Comparison of ENCODE assay signal across 27 cellular contexts in genomic region chr2:8224679-8225181, GRCh38.
"Had no signal": no experiment of that assay in that cellular context is flagged by ENCODE, and none has a peak within 500 bp of the region (broad histone marks: within the 10 kb centered on the region; RNA-seq: fewer than 3 reads in every experiment).

No MANE protein-coding gene starts in this region.

- DNase-seq: activated CD4-positive, alpha-beta T cell treated with anti-CD3 and anti-CD28 coated beads for 48 hours; activated CD4-positive, alpha-beta T cell treated with anti-CD3 and anti-CD28 coated beads, Interleukin-2, amount 50 U/mL, for 48 hours; activated CD8-positive, alpha-beta memory T cell treated with anti-CD3 and anti-CD28 coated beads, Interleukin-2, amount 50 U/mL, for 48 hours; activated gamma-delta T cell; activated naive CD4-positive, alpha-beta T cell treated with anti-CD3 and anti-CD28 coated beads, Interleukin-2, amount 10 ng/mL, durations not matched to agents 7 days and 5 days; activated naive CD8-positive, alpha-beta T cell treated with anti-CD3 and anti-CD28 coated beads, Interleukin-2, amount 10 ng/mL, durations not matched to agents 7 days and 5 days; activated T-cell treated with anti-CD3 and anti-CD28 coated beads, Interleukin-2, amount 50 U/mL, for 24 hours; cortex of kidney; endodermal cell; gastrocnemius medialis; glutamatergic neuron; hippocampal formation; kidney; left colon; midbrain; naive thymus-derived CD4-positive, alpha-beta T cell; nucleus accumbens; pancreas; psoas muscle; stimulated activated CD4-positive, alpha-beta T cell treated with anti-CD3 and anti-CD28 coated beads, Interleukin-2, amount 100 ng/mL, for 48 hours; stimulated activated naive CD4-positive, alpha-beta T cell treated with Interleukin-2 at 50 U/mL for 16 hours; T-cell had no signal

- H3K4me3 ChIP-seq: ascending aorta, cardiac muscle cell, gastrocnemius medialis, pancreas, psoas muscle, tibial nerve had no signal

- H3K36me3 ChIP-seq: ascending aorta, cardiac muscle cell, gastrocnemius medialis, pancreas, tibial nerve had no signal

- H3K9me3 ChIP-seq: ascending aorta, gastrocnemius medialis, pancreas, psoas muscle, tibial nerve had no signal

- H3K27ac ChIP-seq: ascending aorta, cardiac muscle cell, gastrocnemius medialis, pancreas, psoas muscle, tibial nerve had no signal

- H3K36me3 Mint-ChIP-seq: activated naive CD4-positive, alpha-beta T cell treated with anti-CD3 and anti-CD28 coated beads, Interleukin-2, amount 10 ng/mL, durations not matched to agents 7 days and 5 days; brain; naive thymus-derived CD4-positive, alpha-beta T cell had no signal

- H3K4me1 ChIP-seq: pancreas had no signal

- FAIRE-seq: kidney, pancreas had no signal

- H3K4me3 Mint-ChIP-seq: activated naive CD4-positive, alpha-beta T cell treated with anti-CD3 and anti-CD28 coated beads, Interleukin-2, amount 10 ng/mL, durations not matched to agents 7 days and 5 days; activated naive CD8-positive, alpha-beta T cell treated with anti-CD3 and anti-CD28 coated beads, Interleukin-2, amount 10 ng/mL, durations not matched to agents 7 days and 5 days; activated T-cell treated with anti-CD3 and anti-CD28 coated beads, Interleukin-2, amount 50 U/mL, for 24 hours; brain; endodermal cell; naive thymus-derived CD4-positive, alpha-beta T cell; T-cell had no signal

- H3K27me3 Mint-ChIP-seq: brain, T-cell had no signal

- H3K9me3 Mint-ChIP-seq: activated naive CD4-positive, alpha-beta T cell treated with anti-CD3 and anti-CD28 coated beads, Interleukin-2, amount 10 ng/mL, durations not matched to agents 7 days and 5 days; activated T-cell treated with anti-CD3 and anti-CD28 coated beads, Interleukin-2, amount 50 U/mL, for 24 hours; endodermal cell; naive thymus-derived CD4-positive, alpha-beta T cell; T-cell had no signal

- H3K27ac Mint-ChIP-seq: activated naive CD4-positive, alpha-beta T cell treated with anti-CD3 and anti-CD28 coated beads, Interleukin-2, amount 10 ng/mL, durations not matched to agents 7 days and 5 days; activated naive CD8-positive, alpha-beta T cell treated with anti-CD3 and anti-CD28 coated beads, Interleukin-2, amount 10 ng/mL, durations not matched to agents 7 days and 5 days; activated T-cell treated with anti-CD3 and anti-CD28 coated beads, Interleukin-2, amount 50 U/mL, for 24 hours; brain; endodermal cell; naive thymus-derived CD4-positive, alpha-beta T cell; T-cell had no signal

- ATAC-seq: activated CD4-positive, CD25-positive, alpha-beta regulatory T cell treated with anti-CD3 and anti-CD28 coated beads, Interleukin-2, amount 50 U/mL, for 24 hours; gastrocnemius medialis; left colon; naive thymus-derived CD4-positive, alpha-beta T cell; pancreas; psoas muscle; T-cell had no signal

- H3K27me3 ChIP-seq: ascending aorta, cardiac muscle cell, gastrocnemius medialis, pancreas, tibial nerve had no signal
